In the genomic region with DNA sequence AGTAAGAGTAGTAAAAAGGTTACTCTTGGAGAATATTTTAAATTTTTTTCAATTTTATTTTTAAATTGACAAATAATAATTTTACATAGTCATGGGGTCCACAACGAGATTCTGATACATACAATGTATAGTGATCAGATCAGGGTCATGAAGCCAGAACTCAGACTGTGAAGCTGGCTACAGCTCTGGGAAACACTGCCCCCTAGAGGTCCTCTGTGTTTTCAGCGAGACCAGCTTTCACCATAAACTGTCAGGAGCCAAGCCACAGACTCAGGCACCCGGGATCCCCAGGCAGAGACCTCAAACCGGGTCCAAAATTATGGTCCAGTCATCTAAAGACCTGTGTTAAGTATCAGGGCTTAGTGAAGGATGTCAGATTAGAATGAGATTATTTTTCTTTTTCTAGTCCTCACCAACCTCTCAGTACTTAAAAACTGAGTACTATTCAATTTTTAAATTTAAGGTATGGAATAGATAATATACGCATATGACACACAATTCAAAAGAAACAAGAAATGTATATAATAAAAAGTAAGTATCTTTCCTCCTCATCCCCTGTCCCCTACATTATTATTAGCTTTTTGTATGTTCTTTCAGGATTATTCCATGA, we compare ENCODE assay signal across 8 cellular contexts.
DNase-seq lines count a peak whose midpoint lies in the region; ATAC-seq and TF ChIP-seq lines count a peak whose summit lies in the region.

No MANE protein-coding gene starts in this region.

- no peaks in the 10 kb centered on the region for H3K9me3 ChIP-seq in PC-3 (ENCODE audit: low read length)
- H3K9me3 ChIP-seq in CD4-positive, alpha-beta memory T cell (ENCODE audit: control insufficient read depth in 1 of 2, low read length in 2 of 2): no peaks in the 10 kb centered on the region

- H3K79me2 ChIP-seq in PC-3 (ENCODE audit: low read length): no peaks in the 10 kb centered on the region

- H3K9me3 Mint-ChIP-seq in chondrocyte (ENCODE audit: low read depth): peaks cover 2% of the 10 kb centered on the region
- H3K9me3 Mint-ChIP-seq in CD4-positive, alpha-beta memory T cell: peaks cover 0 to 10% (median under 1%) of the 10 kb centered on the region in 8 donors

- no peak overlapping the region for H2AFZ ChIP-seq in PC-3 (ENCODE audit: low read length)

- H3K4me3 ChIP-seq in PC-3 (ENCODE audit: low read length): no peak overlapping the region
- no peak overlapping the region for H3K4me3 ChIP-seq in CD4-positive, alpha-beta memory T cell (ENCODE audit: low read length in 2 of 2)

- H3K9me2 ChIP-seq in PC-3 (replicated peaks; ENCODE audit: low read length): no peaks in the 10 kb centered on the region

- H3K9ac ChIP-seq in PC-3 (ENCODE audit: low read length): no peak overlapping the region

- no peak overlapping the region for H3K27ac Mint-ChIP-seq in chondrocyte (ENCODE audit: unreplicated experiment)
- no peak overlapping the region for H3K27ac Mint-ChIP-seq in CD4-positive, alpha-beta memory T cell

- TF ChIP-seq CTCF in PC-3 (conservative IDR thresholded peaks at IDR 0.05; ENCODE audit: low read depth, low read length) (peak; percentile 78), chondrocyte (IDR thresholded peaks at IDR 0.05) (peak; percentile 85)

- H3K27ac ChIP-seq in PC-3 (ENCODE audit: low read length): no peak overlapping the region
- H3K27ac ChIP-seq in CD4-positive, alpha-beta memory T cell (ENCODE audit: low read depth, low read length): no peak overlapping the region

- ATAC-seq in GM19468 (IDR thresholded peaks at IDR 0.05; ENCODE audit: extremely low read depth, unreplicated experiment): peak; percentile 71
- ATAC-seq in PC-3: peak; percentile 64

- H3K4me1 ChIP-seq in PC-3 (ENCODE audit: insufficient read depth, low read length): no peaks in the 10 kb centered on the region
- no peaks in the 10 kb centered on the region for H3K4me1 ChIP-seq in CD4-positive, alpha-beta memory T cell (ENCODE audit: insufficient read depth, low read length)

- POLR2A ChIA-PET in PC-3 (lab: Charles Lee; ENCODE audit: unreplicated experiment): no interaction called here
- POLR2A ChIA-PET in CD4-positive, alpha-beta memory T cell (lab: Charles Lee; ENCODE audit: partially characterized antibody): no interaction called here

- peaks cover 21% of the 10 kb centered on the region for H3K27me3 ChIP-seq in PC-3 (ENCODE audit: low read length)
- H3K27me3 ChIP-seq in CD4-positive, alpha-beta memory T cell (ENCODE audit: insufficient read depth, low read length): no peaks in the 10 kb centered on the region

- H4K20me1 ChIP-seq in PC-3 (ENCODE audit: low read length): no peaks in the 10 kb centered on the region

- H3K36me3 Mint-ChIP-seq in chondrocyte (ENCODE audit: low read depth): no peaks in the 10 kb centered on the region
- no peaks in the 10 kb centered on the region for H3K36me3 Mint-ChIP-seq in CD4-positive, alpha-beta memory T cell

- peaks cover 6% of the 10 kb centered on the region for H3K4me1 Mint-ChIP-seq in chondrocyte (ENCODE audit: low read depth)
- no peaks in the 10 kb centered on the region for H3K4me1 Mint-ChIP-seq in CD4-positive, alpha-beta memory T cell

- no peaks in the 10 kb centered on the region for H3F3A ChIP-seq in PC-3 (ENCODE audit: low read length, unreplicated experiment)

- BruUV-seq in PC-3 (replicated peaks; lab: Mats Ljungman, UMichigan): no TSS peak

- H3K36me3 ChIP-seq in PC-3 (ENCODE audit: low read depth, low read length): no peaks in the 10 kb centered on the region
- no peaks in the 10 kb centered on the region for H3K36me3 ChIP-seq in CD4-positive, alpha-beta memory T cell (ENCODE audit: insufficient read depth, low read length)

- DNase-seq in DMS153 treated with DMSO at 0.1 percent for 48 hours (lab: John Stamatoyannopoulos, UW; ENCODE audit: unreplicated experiment) (peak; percentile 14), DMS153 (lab: John Stamatoyannopoulos, UW) (no peak), HT1080 (ENCODE audit: low read depth) (peak; percentile 48), PC-3 (peak; percentile 70), chondrocyte (ENCODE audit: low spot score) (no peak), mucosa of gallbladder (ENCODE audit: low spot score) (peak; percentile 48)
- no peak for DNase-seq in CD4-positive, alpha-beta memory T cell

- intact Hi-C loops in PC-3 (cut with micrococcal nuclease): loop anchor here (10.0 kb wide), 1 partner anchor 224 kb away; no protein-coding TSS in a partner anchor
- intact Hi-C loops in CD4-positive, alpha-beta memory T cell (cut with micrococcal nuclease): no loop called here

- no peak overlapping the region for H3K4me2 ChIP-seq in PC-3 (ENCODE audit: low read length)

- H3K4me3 Mint-ChIP-seq in chondrocyte (ENCODE audit: unreplicated experiment): no peak overlapping the region
- H3K4me3 Mint-ChIP-seq in CD4-positive, alpha-beta memory T cell: no peak overlapping the region

- no peaks in the 10 kb centered on the region for H3K27me3 Mint-ChIP-seq in chondrocyte (ENCODE audit: low read depth)
- no peaks in the 10 kb centered on the region for H3K27me3 Mint-ChIP-seq in CD4-positive, alpha-beta memory T cell

- CTCF ChIA-PET in PC-3 (lab: Charles Lee): interaction anchor here (0.5 kb wide), 1 partner anchor 23 kb away, joined by 3 read pairs; no protein-coding TSS in a partner anchor
- CTCF ChIA-PET in CD4-positive, alpha-beta memory T cell (lab: Charles Lee; ENCODE audit: partially characterized antibody): no interaction called here

Comparison
In these comparisons a context has a peak if more than half of its experiments do, and no peak if none do; other contexts are left out.
1. DNase-seq: peak in DMS153 treated with DMSO at 0.1 percent for 48 hours (single experiment), HT1080 (single experiment), PC-3 (single experiment) and mucosa of gallbladder (single experiment); none in DMS153 (single experiment), chondrocyte (single experiment) and CD4-positive, alpha-beta memory T cell (0 of 5).